25 cellular contexts compared by ENCODE assay signal in the genomic region with DNA sequence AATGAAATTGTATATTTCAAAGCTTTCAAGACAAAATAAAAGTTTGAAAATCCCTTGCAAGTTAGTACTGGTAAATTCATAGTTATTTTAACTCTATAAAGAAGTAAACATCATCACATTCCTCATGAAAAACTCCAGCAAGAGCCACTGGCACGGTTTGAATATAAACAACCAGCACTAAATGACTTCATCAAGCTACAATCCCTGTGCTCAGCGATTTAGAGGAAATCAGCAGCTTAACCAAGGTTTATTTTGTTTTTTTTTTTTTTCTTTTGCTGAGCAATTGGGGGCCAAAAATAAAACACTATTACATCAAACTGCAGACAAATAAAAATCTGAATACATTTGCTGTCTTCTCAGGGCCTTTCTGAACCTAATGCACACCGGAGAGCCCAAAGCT.
DNase-seq lines count a peak whose midpoint lies in the region; ATAC-seq and TF ChIP-seq lines count a peak whose summit lies in the region.
"Had no signal": no experiment of that assay in that cellular context is flagged by ENCODE, and none has a peak within 500 bp of the region (broad histone marks: within the 10 kb centered on the region; RNA-seq: fewer than 3 reads in every experiment).

No MANE protein-coding gene starts in this region.

- no peak overlapping the region for H3K4me2 ChIP-seq in GM23248 (ENCODE audit: unreplicated experiment)

- no peak overlapping the region for H3K9ac ChIP-seq in GM23248

- no peak for TF ChIP-seq POLR2A in gastrocnemius medialis (IDR thresholded peaks at IDR 0.05)

- H4K20me1 ChIP-seq in GM23248 (ENCODE audit: insufficient read depth) = no peaks in the 10 kb centered on the region

- H3K36me3 ChIP-seq in GM23248 (ENCODE audit: low read depth) = no peaks in the 10 kb centered on the region
- no peaks in the 10 kb centered on the region for H3K36me3 ChIP-seq in gastrocnemius medialis
- H3K36me3 ChIP-seq: esophagus squamous epithelium, thoracic aorta had no signal

- TF ChIP-seq CTCF in retinal pigment epithelial cell (conservative IDR thresholded peaks at IDR 0.05; ENCODE audit: low read depth, low read length) (no peak), gastrocnemius medialis (IDR thresholded peaks at IDR 0.05 in 4 of 5, conservative IDR thresholded peaks at IDR 0.05 in 1 of 5) (no peak), coronary artery (IDR thresholded peaks at IDR 0.05) (no peak)

- H3K9me2 ChIP-seq in GM23248 (ENCODE audit: insufficient read depth) = no peaks in the 10 kb centered on the region

- 2 to 6% methylated on average over 3 of the region's 3 CpGs for WGBS in GM23248 (ENCODE audit: low coverage in 1 of 2, low lambda C conversion rate in 2 of 2, missing lambda C conversion rate in 2 of 2), 2 experiments

- H3K27me3 ChIP-seq in GM23248 (replicated peaks; ENCODE audit: insufficient read depth) (no peaks in the 10 kb centered on the region), gastrocnemius medialis (no peaks in the 10 kb centered on the region)
- H3K27me3 ChIP-seq: esophagus squamous epithelium had no signal

- H3K4me1 ChIP-seq in GM23248 (ENCODE audit: insufficient read depth) (no peaks in the 10 kb centered on the region), gastrocnemius medialis (no peaks in the 10 kb centered on the region)
- H3K4me1 ChIP-seq: esophagus squamous epithelium had no signal

- in situ Hi-C loops in GM23248 (cut with MboI) (loop anchor here (25.0 kb wide), 1 partner anchor 142 kb away; no protein-coding TSS in a partner anchor), gastrocnemius medialis (cut with MboI; ENCODE audit: low sequenced_read_pairs in 4 of 4) (no loop called here)

- ATAC-seq in gastrocnemius medialis = no peak
- ATAC-seq: activated CD4-positive, alpha-beta T cell treated with anti-CD3 and anti-CD28 coated beads for 36 hours; activated CD8-positive, alpha-beta memory T cell treated with anti-CD3 and anti-CD28 coated beads, Interleukin-2, amount 10 ng/mL, durations not matched to agents 7 days and 5 days had no signal

- H3K27ac ChIP-seq in GM23248 = no peak overlapping the region
- H3K27ac ChIP-seq in gastrocnemius medialis = no peak overlapping the region
- H3K27ac ChIP-seq in coronary artery = no peak overlapping the region
- H3K27ac ChIP-seq: esophagus squamous epithelium, thoracic aorta had no signal

- H2AFZ ChIP-seq in GM23248 = no peak overlapping the region

- no peak overlapping the region for H3K4me3 ChIP-seq in GM23248
- H3K4me3 ChIP-seq in retinal pigment epithelial cell (ENCODE audit: low read length) = no peak overlapping the region
- no peak overlapping the region for H3K4me3 ChIP-seq in gastrocnemius medialis
- no peak overlapping the region for H3K4me3 ChIP-seq in coronary artery
- H3K4me3 ChIP-seq: esophagus squamous epithelium, thoracic aorta had no signal

- no peaks in the 10 kb centered on the region for H3K79me2 ChIP-seq in GM23248 (ENCODE audit: insufficient read depth)

- H3K9me3 ChIP-seq in GM23248 (ENCODE audit: low read depth) (no peaks in the 10 kb centered on the region), gastrocnemius medialis (no peaks in the 10 kb centered on the region)
- H3K9me3 ChIP-seq: esophagus squamous epithelium, thoracic aorta had no signal

- intact Hi-C loops in gastrocnemius medialis (cut with DNase I; ENCODE audit: low total_unique reads) = no loop called here

- no peaks in the 10 kb centered on the region for H3F3A ChIP-seq in GM23248 (ENCODE audit: insufficient read depth)

- DNase-seq in GM23248 (peak; percentile 43), brain pericyte (ENCODE audit: low read depth, low spot score) (peak; percentile 3), hepatic stellate cell (ENCODE audit: low spot score) (peak; percentile 4), retinal pigment epithelial cell (ENCODE audit: low read depth) (peak; percentile 18), RKO (ENCODE audit: low spot score) (no peak), gastrocnemius medialis (no peak), coronary artery (ENCODE audit: low spot score) (no peak), mesenteric fat pad (ENCODE audit: low spot score) (no peak)
- DNase-seq: activated CD4-positive, alpha-beta T cell treated with anti-CD3 and anti-CD28 coated beads for 36 hours; activated CD8-positive, alpha-beta memory T cell treated with anti-CD3 and anti-CD28 coated beads, Interleukin-2, amount 10 ng/mL, durations not matched to agents 7 days and 5 days; activated naive CD8-positive, alpha-beta T cell treated with anti-CD3 and anti-CD28 coated beads, Interleukin-2, amount 10 ng/mL, durations not matched to agents 7 days and 5 days; central memory CD4-positive, alpha-beta T cell; DMS79 treated with DMSO at 0.1 percent for 48 hours; effector CD4-positive, alpha-beta T cell; esophagus squamous epithelium; hypothalamus; KG1; mesendoderm; NCI-H1048; NCI-H2029 treated with DMSO at 0.1 percent for 48 hours; NCI-H446; NK-92 treated with Interleukin-12 subunit alpha and Interleukin-12 subunit beta, amount 100 ng/mL, for 24 hours; stimulated activated CD4-positive, alpha-beta T cell treated with anti-CD3 and anti-CD28 coated beads, Interleukin-12 subunit alpha, Interleukin-12 subunit beta, amount 100 ng/mL, for 4 hours; stimulated activated CD8-positive, alpha-beta memory T cell treated with anti-CD3 and anti-CD28 coated beads, Interleukin-4, amount 100 ng/mL, for 48 hours had no signal

Comparison
In these comparisons a context has a peak if more than half of its experiments do, and no peak if none do; other contexts are left out.
1. DNase-seq: peak in GM23248 (single experiment), brain pericyte (single experiment), hepatic stellate cell (single experiment) and retinal pigment epithelial cell (single experiment); none in RKO (single experiment), gastrocnemius medialis (0 of 2), coronary artery (single experiment) and mesenteric fat pad (single experiment).